2 cellular contexts compared by ENCODE assay signal in genomic region chr15:81215983-81216382, GRCh38.
TF ChIP-seq lines count a peak whose summit lies in the region.

No MANE protein-coding gene starts in this region.

TF ChIP-seq in HEK293, 187 proteins besides CTCF, POLR2A, EP300 and RAD21:
- TF ChIP-seq OSR2 (tag by site-specific recombination; IDR thresholded peaks at IDR 0.05) (no peak), ZIC2 (tag by site-specific recombination; IDR thresholded peaks at IDR 0.05) (peak; percentile 28; the same call in 1 of the 2 replicates), ZBTB21 (tag by site-specific recombination; IDR thresholded peaks at IDR 0.05) (no peak)

TF ChIP-seq in H1, 55 proteins besides CTCF, POLR2A, EP300 and RAD21:
- TF ChIP-seq RNF2 (IDR thresholded peaks at IDR 0.05; ENCODE audit: borderline replicate concordance, low read depth, low read length, missing control alignments, poor library complexity, severe bottlenecking) (no peak), SP1 (IDR thresholded peaks at IDR 0.05; ENCODE audit: low read depth, low read length) (no peak), TCF12 (IDR thresholded peaks at IDR 0.05; ENCODE audit: low read depth, low read length) (no peak), NRF1 (IDR thresholded peaks at IDR 0.05; ENCODE audit: low read depth, low read length) (no peak), SRF (IDR thresholded peaks at IDR 0.05; ENCODE audit: low read depth, low read length) (no peak), SIRT6 (IDR thresholded peaks at IDR 0.05; ENCODE audit: low read length) (no peak), EZH2 (IDR thresholded peaks at IDR 0.05; ENCODE audit: low read depth, low read length, severe bottlenecking) (no peak), CHD2 (IDR thresholded peaks at IDR 0.05; ENCODE audit: low read length) (no peak), KDM4A (IDR thresholded peaks at IDR 0.05; ENCODE audit: low read depth, low read length, severe bottlenecking) (no peak), ZNF274 (IDR thresholded peaks at IDR 0.05; ENCODE audit: borderline replicate concordance, extremely low read depth, low read length) (no peak), SAP30 (IDR thresholded peaks at IDR 0.05; ENCODE audit: insufficient read depth, insufficient replicate concordance, low read length) (no peak), ATF3 (IDR thresholded peaks at IDR 0.05; ENCODE audit: insufficient read depth, low read depth, low read length) (no peak), SP2 (IDR thresholded peaks at IDR 0.05; ENCODE audit: low read length) (no peak)
